8 cellular contexts compared by ENCODE assay signal in the genomic region with DNA sequence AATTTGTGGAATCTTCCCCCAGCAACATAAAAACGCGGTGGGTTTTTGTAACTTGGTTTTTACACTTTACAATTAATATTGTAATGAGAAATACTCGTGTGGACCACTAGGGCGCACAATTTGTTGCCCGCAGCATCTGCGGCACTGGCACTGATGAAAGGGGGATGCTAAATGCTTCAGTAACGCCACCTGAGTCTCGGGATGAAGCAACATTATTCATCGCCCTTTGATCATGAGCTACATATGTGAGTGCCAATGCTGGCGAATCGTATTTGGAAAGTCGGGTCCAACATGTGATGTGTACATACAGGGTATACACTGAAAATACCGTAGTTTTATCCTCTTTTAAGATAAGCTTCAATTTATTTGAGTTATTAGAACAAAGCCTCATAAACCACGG. TPM values are rescaled to one million over a fixed set of nuclear protein-coding genes. Genes with fewer than 3 reads are reported as not detected.
A peak's percentile ranks its signal among the peaks of the same experiment; 100 is the strongest.
DNase-seq lines count a peak whose midpoint lies in the region; ATAC-seq and TF ChIP-seq lines count a peak whose summit lies in the region.

No MANE protein-coding gene starts in this region.

- H3K27me3 Mint-ChIP-seq in Calu3 (ENCODE audit: unreplicated experiment) (no peaks in the 10 kb centered on the region), WTC11 (ENCODE audit: low read depth) (no peaks in the 10 kb centered on the region)

- peak; percentile 79 for TF ChIP-seq CTCF in Calu3 (IDR thresholded peaks at IDR 0.05; ENCODE audit: unreplicated experiment)
- TF ChIP-seq CTCF in WTC11 (IDR thresholded peaks at IDR 0.05), result peak; percentile 62; the same call in 1 of the 2 replicates

- H3K4me3 Mint-ChIP-seq in Calu3 (ENCODE audit: low read depth, unreplicated experiment) (no peak overlapping the region), WTC11 (no peak overlapping the region)

- H3K27me3 ChIP-seq in MG63 (no peaks in the 10 kb centered on the region; the same call in 1 of the 2 replicates), mesenchymal stem cell (ENCODE audit: control insufficient read depth in 1 of 2, insufficient read depth in 1 of 2, low read length in 2 of 2) (no peaks in the 10 kb centered on the region)

- no peak overlapping the region for H4K8ac ChIP-seq in mesenchymal stem cell (ENCODE audit: low read length)

- no peak overlapping the region for H2BK120ac ChIP-seq in mesenchymal stem cell (ENCODE audit: low read depth, low read length)

- no peak overlapping the region for H2AFZ ChIP-seq in mesenchymal stem cell (ENCODE audit: low read depth, low read length)

- no peak overlapping the region for H2BK15ac ChIP-seq in mesenchymal stem cell (ENCODE audit: low read depth, poor library complexity, severe bottlenecking)

- no peaks in the 10 kb centered on the region for H3K4me1 ChIP-seq in mesenchymal stem cell (ENCODE audit: control insufficient read depth, insufficient read depth, low read depth, low read length)

- H3K18ac ChIP-seq in mesenchymal stem cell (ENCODE audit: low read depth in 1 of 2, low read length in 2 of 2), result no peak overlapping the region

- H2BK5ac ChIP-seq in mesenchymal stem cell (ENCODE audit: low read depth, low read length, poor library complexity, severe bottlenecking), result no peak overlapping the region

- POLR2A ChIA-PET in WTC11 (lab: Charles Lee), result interaction anchor here (0.6 kb wide), 1 partner anchor 582 kb away, joined by 3 read pairs; no protein-coding TSS in a partner anchor

- DNase-seq in Calu3 (peak; percentile 55), MG63 (peak; percentile 54), WTC11 (ENCODE audit: low spot score) (peak; percentile 43), cerebellar cortex (ENCODE audit: low spot score) (peak; percentile 39), mesenchymal stem cell (peak; percentile 33), stromal cell of bone marrow (ENCODE audit: low read depth) (peak; percentile 4)

- no peak overlapping the region for H3K14ac ChIP-seq in mesenchymal stem cell (ENCODE audit: low read length in 2 of 2)

- H2AK5ac ChIP-seq in mesenchymal stem cell (ENCODE audit: low read length, severe bottlenecking), result no peak overlapping the region

- H3K4me3 ChIP-seq in MG63, result no peak overlapping the region
- no peak overlapping the region for H3K4me3 ChIP-seq in mesenchymal stem cell (ENCODE audit: insufficient read depth in 1 of 2, low read depth in 1 of 2, low read length in 2 of 2)

- H3K27ac ChIP-seq in mesenchymal stem cell (ENCODE audit: low read length, poor library complexity, severe bottlenecking), result no peak overlapping the region

- H3K4me2 ChIP-seq in mesenchymal stem cell (ENCODE audit: low read length, poor library complexity, severe bottlenecking), result no peak overlapping the region

- H3K4me1 Mint-ChIP-seq in Calu3 (ENCODE audit: low read depth, unreplicated experiment) (peaks cover 20% of the 10 kb centered on the region), WTC11 (peaks cover 13% of the 10 kb centered on the region)

- H3K9ac ChIP-seq in mesenchymal stem cell (ENCODE audit: low read length), result no peak overlapping the region

- peak; percentile 87 for ATAC-seq in GM21390 (IDR thresholded peaks at IDR 0.05; ENCODE audit: unreplicated experiment)
- ATAC-seq in WTC11, result peak; percentile 65
- no peak for ATAC-seq in HG02973 (IDR thresholded peaks at IDR 0.05; ENCODE audit: unreplicated experiment)

- 54% methylated on average over 10 of the region's 14 CpGs for WGBS in mesenchymal stem cell

- H2BK12ac ChIP-seq in mesenchymal stem cell (ENCODE audit: low read length in 2 of 2), result no peak overlapping the region

- H3K36me3 ChIP-seq in MG63 (no peaks in the 10 kb centered on the region), mesenchymal stem cell (ENCODE audit: control insufficient read depth in 1 of 2, insufficient read depth in 2 of 2, low read depth in 1 of 2, low read length in 2 of 2) (no peaks in the 10 kb centered on the region)

- H3K4ac ChIP-seq in mesenchymal stem cell (ENCODE audit: low read depth in 1 of 2, low read length in 2 of 2), result no peak overlapping the region

- H3K9me3 ChIP-seq in MG63, result no peaks in the 10 kb centered on the region
- H3K9me3 ChIP-seq in mesenchymal stem cell (ENCODE audit: control insufficient read depth, low read length), result no peaks in the 10 kb centered on the region

- H3K36me3 Mint-ChIP-seq in Calu3 (ENCODE audit: insufficient read depth, unreplicated experiment), result no peaks in the 10 kb centered on the region
- H3K36me3 Mint-ChIP-seq in WTC11, result no peaks in the 10 kb centered on the region

- BruUV-seq in Calu3 (replicated peaks; lab: Mats Ljungman, UMichigan), result no TSS peak

- H3K79me1 ChIP-seq in mesenchymal stem cell (replicated peaks; ENCODE audit: low read length, poor library complexity, severe bottlenecking), result no peaks in the 10 kb centered on the region

- CTCF ChIA-PET in Calu3 (lab: Charles Lee) (interaction anchor here (0.6 to 2.2 kb wide), 10 partner anchors 9 to 245 kb away, joined by 3 to 24 read pairs (median 3); no protein-coding TSS in a partner anchor), WTC11 (lab: Charles Lee) (interaction anchor here (0.6 to 2.3 kb wide), 13 partner anchors 9 to 415 kb away, joined by 3 to 23 read pairs (median 3); no protein-coding TSS in a partner anchor)

- H3K9me3 Mint-ChIP-seq in Calu3 (ENCODE audit: low read depth, unreplicated experiment) (no peaks in the 10 kb centered on the region), WTC11 (peaks cover 3% of the 10 kb centered on the region; the same call in 1 of the 2 replicates)

- no peak overlapping the region for H3K23ac ChIP-seq in mesenchymal stem cell (ENCODE audit: low read length in 2 of 2)

- no peak overlapping the region for H4K91ac ChIP-seq in mesenchymal stem cell (ENCODE audit: low read length)

- intact Hi-C loops in Calu3 (cut with micrococcal nuclease; ENCODE audit: unreplicated experiment), result loop anchor here (1.0 kb wide), 1 partner anchor 241 kb away; no protein-coding TSS in a partner anchor

- H3K27ac Mint-ChIP-seq in Calu3 (ENCODE audit: unreplicated experiment), result no peak overlapping the region
- no peak overlapping the region for H3K27ac Mint-ChIP-seq in WTC11

TF ChIP-seq in WTC11, 78 proteins besides CTCF, POLR2A, EP300 and RAD21:
- TF ChIP-seq RELA (CRISPR knock-in tag; IDR thresholded peaks at IDR 0.05; ENCODE audit: borderline replicate concordance), result no peak
- TF ChIP-seq, protein P1, sequence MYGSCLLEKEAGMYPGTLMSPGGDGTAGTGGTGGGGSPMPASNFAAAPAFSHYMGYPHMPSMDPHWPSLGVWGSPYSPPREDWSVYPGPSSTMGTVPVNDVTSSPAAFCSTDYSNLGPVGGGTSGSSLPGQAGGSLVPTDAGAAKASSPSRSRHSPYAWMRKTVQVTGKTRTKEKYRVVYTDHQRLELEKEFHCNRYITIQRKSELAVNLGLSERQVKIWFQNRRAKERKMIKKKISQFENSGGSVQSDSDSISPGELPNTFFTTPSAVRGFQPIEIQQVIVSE (CRISPR knock-in tag; IDR thresholded peaks at IDR 0.05; ENCODE audit: borderline replicate concordance), result no peak
- TF ChIP-seq NFATC4 (CRISPR knock-in tag; IDR thresholded peaks at IDR 0.05), result no peak
- TF ChIP-seq, protein P2, sequence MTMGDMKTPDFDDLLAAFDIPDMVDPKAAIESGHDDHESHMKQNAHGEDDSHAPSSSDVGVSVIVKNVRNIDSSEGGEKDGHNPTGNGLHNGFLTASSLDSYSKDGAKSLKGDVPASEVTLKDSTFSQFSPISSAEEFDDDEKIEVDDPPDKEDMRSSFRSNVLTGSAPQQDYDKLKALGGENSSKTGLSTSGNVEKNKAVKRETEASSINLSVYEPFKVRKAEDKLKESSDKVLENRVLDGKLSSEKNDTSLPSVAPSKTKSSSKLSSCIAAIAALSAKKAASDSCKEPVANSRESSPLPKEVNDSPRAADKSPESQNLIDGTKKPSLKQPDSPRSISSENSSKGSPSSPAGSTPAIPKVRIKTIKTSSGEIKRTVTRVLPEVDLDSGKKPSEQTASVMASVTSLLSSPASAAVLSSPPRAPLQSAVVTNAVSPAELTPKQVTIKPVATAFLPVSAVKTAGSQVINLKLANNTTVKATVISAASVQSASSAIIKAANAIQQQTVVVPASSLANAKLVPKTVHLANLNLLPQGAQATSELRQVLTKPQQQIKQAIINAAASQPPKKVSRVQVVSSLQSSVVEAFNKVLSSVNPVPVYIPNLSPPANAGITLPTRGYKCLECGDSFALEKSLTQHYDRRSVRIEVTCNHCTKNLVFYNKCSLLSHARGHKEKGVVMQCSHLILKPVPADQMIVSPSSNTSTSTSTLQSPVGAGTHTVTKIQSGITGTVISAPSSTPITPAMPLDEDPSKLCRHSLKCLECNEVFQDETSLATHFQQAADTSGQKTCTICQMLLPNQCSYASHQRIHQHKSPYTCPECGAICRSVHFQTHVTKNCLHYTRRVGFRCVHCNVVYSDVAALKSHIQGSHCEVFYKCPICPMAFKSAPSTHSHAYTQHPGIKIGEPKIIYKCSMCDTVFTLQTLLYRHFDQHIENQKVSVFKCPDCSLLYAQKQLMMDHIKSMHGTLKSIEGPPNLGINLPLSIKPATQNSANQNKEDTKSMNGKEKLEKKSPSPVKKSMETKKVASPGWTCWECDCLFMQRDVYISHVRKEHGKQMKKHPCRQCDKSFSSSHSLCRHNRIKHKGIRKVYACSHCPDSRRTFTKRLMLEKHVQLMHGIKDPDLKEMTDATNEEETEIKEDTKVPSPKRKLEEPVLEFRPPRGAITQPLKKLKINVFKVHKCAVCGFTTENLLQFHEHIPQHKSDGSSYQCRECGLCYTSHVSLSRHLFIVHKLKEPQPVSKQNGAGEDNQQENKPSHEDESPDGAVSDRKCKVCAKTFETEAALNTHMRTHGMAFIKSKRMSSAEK (CRISPR knock-in tag; IDR thresholded peaks at IDR 0.05; ENCODE audit: borderline replicate concordance), result no peak
- no peak for TF ChIP-seq HMGA2 (CRISPR knock-in tag; IDR thresholded peaks at IDR 0.05)
- no peak for TF ChIP-seq ZNF423 (CRISPR knock-in tag; IDR thresholded peaks at IDR 0.05)
- TF ChIP-seq, protein P3, sequence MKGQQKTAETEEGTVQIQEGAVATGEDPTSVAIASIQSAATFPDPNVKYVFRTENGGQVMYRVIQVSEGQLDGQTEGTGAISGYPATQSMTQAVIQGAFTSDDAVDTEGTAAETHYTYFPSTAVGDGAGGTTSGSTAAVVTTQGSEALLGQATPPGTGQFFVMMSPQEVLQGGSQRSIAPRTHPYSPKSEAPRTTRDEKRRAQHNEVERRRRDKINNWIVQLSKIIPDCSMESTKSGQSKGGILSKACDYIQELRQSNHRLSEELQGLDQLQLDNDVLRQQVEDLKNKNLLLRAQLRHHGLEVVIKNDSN (CRISPR knock-in tag; IDR thresholded peaks at IDR 0.05), result no peak
- no peak for TF ChIP-seq IRF2 (CRISPR knock-in tag; IDR thresholded peaks at IDR 0.05; ENCODE audit: borderline replicate concordance, low read depth)

RNA-seq across cellular contexts. Expression of a gene that starts 34.2 kb away (rescaled TPM):
- total RNA-seq in Calu3 (2022) (22.6 and 32.8 TPM in 2 replicates), WTC11 (2021) (33.1 to 37.6 TPM (median 36.4 TPM) in 3 replicates)
- 33.0 and 47.3 TPM in 2 replicates for total RNA-seq in MG63 (2014; rRNA removed; shearing (Covaris generic); ENCODE audit: low replicate concordance)
- polyA plus RNA-seq in mesenchymal stem cell (2013, experiment 1 of 2), result 70.6 TPM
- polyA plus RNA-seq in mesenchymal stem cell (2013, experiment 2 of 2), result 71.2 TPM

Comparison
In these comparisons a context has a peak if more than half of its experiments do, and no peak if none do; other contexts are left out.
1. DNase-seq: peak in every context shown above with its lines; median percentile 55 in Calu3; 54 in MG63; 43 in WTC11; 39 in cerebellar cortex; 33 in mesenchymal stem cell; 4 in stromal cell of bone marrow.